In genomic region chr6:133034509-133035206, GRCh38 we compare ENCODE assay signal across 1 cellular context.
TF ChIP-seq lines count a peak whose summit lies in the region.

No MANE protein-coding gene starts in this region.

TF ChIP-seq in HepG2, 621 proteins besides CTCF, POLR2A, EP300 and RAD21 (continued from another document and continues in another):
- TF ChIP-seq KIAA2018 (CRISPR knock-in tag; IDR thresholded peaks at IDR 0.05; ENCODE audit: borderline replicate concordance) (no peak), ZFAT (CRISPR knock-in tag; conservative IDR thresholded peaks at IDR 0.05) (no peak), ZNF747 (CRISPR knock-in tag; IDR thresholded peaks at IDR 0.05; ENCODE audit: borderline replicate concordance) (no peak), ZFP41 (CRISPR knock-in tag; IDR thresholded peaks at IDR 0.05; ENCODE audit: borderline replicate concordance) (no peak), ZNF781 (CRISPR knock-in tag; IDR thresholded peaks at IDR 0.05; ENCODE audit: borderline replicate concordance, not compliant biosample characterization) (no peak), ZKSCAN8 (CRISPR knock-in tag; IDR thresholded peaks at IDR 0.05; ENCODE audit: borderline replicate concordance) (peak; percentile 92; the same call in 1 of the 2 replicates), ERF (CRISPR knock-in tag; IDR thresholded peaks at IDR 0.05) (peak; percentile 48; the same call in 1 of the 2 replicates), TCF12 (IDR thresholded peaks at IDR 0.05) (no peak), TCF12 (CRISPR knock-in tag; IDR thresholded peaks at IDR 0.05) (no peak), NR2F6 (IDR thresholded peaks at IDR 0.05) (peak; percentile 63; the same call in 1 of the 2 replicates), NR2F6 (CRISPR knock-in tag; IDR thresholded peaks at IDR 0.05) (peak; percentile 65; the same call in 1 of the 2 replicates), ZNF251 (CRISPR knock-in tag; IDR thresholded peaks at IDR 0.05) (no peak), FOXP1 (IDR thresholded peaks at IDR 0.05) (0 out of 2 replicates have a peak, but pooled peaks have one; percentile 23), FOXP1 (CRISPR knock-in tag; IDR thresholded peaks at IDR 0.05) (peak; percentile 84), ATF7-NPFF (CRISPR knock-in tag; IDR thresholded peaks at IDR 0.05; ENCODE audit: low read depth) (no peak), FOSL1 (CRISPR knock-in tag; IDR thresholded peaks at IDR 0.05; ENCODE audit: borderline replicate concordance) (peak; percentile 58; the same call in 1 of the 2 replicates), SP140L (CRISPR knock-in tag; IDR thresholded peaks at IDR 0.05; ENCODE audit: borderline replicate concordance) (no peak), CBX1 (IDR thresholded peaks at IDR 0.05; ENCODE audit: low read depth) (peak; percentile 39), NCOA2 (CRISPR knock-in tag; IDR thresholded peaks at IDR 0.05) (peak; percentile 93), ZNF83 (CRISPR knock-in tag; IDR thresholded peaks at IDR 0.05; ENCODE audit: borderline replicate concordance) (no peak), PAXIP1 (CRISPR knock-in tag; conservative IDR thresholded peaks at IDR 0.05) (peak; percentile 91), MEF2D (CRISPR knock-in tag; IDR thresholded peaks at IDR 0.05) (peak; percentile 78), ATF2 (CRISPR knock-in tag; IDR thresholded peaks at IDR 0.05) (peak; percentile 77; the same call in 1 of the 2 replicates), ZFP62 (CRISPR knock-in tag; IDR thresholded peaks at IDR 0.05) (no peak), ZNF143 (CRISPR knock-in tag; IDR thresholded peaks at IDR 0.05) (no peak), FOXK1 (CRISPR knock-in tag; IDR thresholded peaks at IDR 0.05; ENCODE audit: borderline replicate concordance, low read depth) (peak; percentile 76), ZNF580 (CRISPR knock-in tag; IDR thresholded peaks at IDR 0.05; ENCODE audit: borderline replicate concordance, low read depth) (peak; percentile 17; the same call in 1 of the 2 replicates), ETV5 (CRISPR knock-in tag; IDR thresholded peaks at IDR 0.05; ENCODE audit: borderline replicate concordance) (peak; percentile 78; the same call in 1 of the 2 replicates), MAF1 (CRISPR knock-in tag; IDR thresholded peaks at IDR 0.05; ENCODE audit: borderline replicate concordance) (0 out of 2 replicates have a peak, but pooled peaks have one; percentile 32), SKI (IDR thresholded peaks at IDR 0.05; ENCODE audit: partially characterized antibody) (peak; percentile 59), MAFG (CRISPR knock-in tag; IDR thresholded peaks at IDR 0.05) (no peak), ZKSCAN5 (CRISPR knock-in tag; IDR thresholded peaks at IDR 0.05) (peak; percentile 88), ZNF652 (CRISPR knock-in tag; IDR thresholded peaks at IDR 0.05; ENCODE audit: borderline replicate concordance, low read depth) (0 out of 2 replicates have a peak, but pooled peaks have one; percentile 14), ZNF292 (CRISPR knock-in tag; IDR thresholded peaks at IDR 0.05; ENCODE audit: borderline replicate concordance, low read depth) (0 out of 2 replicates have a peak, but pooled peaks have one; percentile 55), MBNL3 (CRISPR knock-in tag; conservative IDR thresholded peaks at IDR 0.05) (no peak), ARID5B (CRISPR knock-in tag; IDR thresholded peaks at IDR 0.05) (peak; percentile 98), PTBP1 (IDR thresholded peaks at IDR 0.05; ENCODE audit: low read depth, low read length, poor library complexity, severe bottlenecking) (no peak), NR3C1 (CRISPR knock-in tag; IDR thresholded peaks at IDR 0.05) (no peak), MLLT10 (CRISPR knock-in tag; IDR thresholded peaks at IDR 0.05) (no peak), ZSCAN9 (CRISPR knock-in tag; IDR thresholded peaks at IDR 0.05; ENCODE audit: borderline replicate concordance) (peak; percentile 86), ZNF460 (CRISPR knock-in tag; IDR thresholded peaks at IDR 0.05; ENCODE audit: borderline replicate concordance) (no peak)
- TF ChIP-seq, protein P1, sequence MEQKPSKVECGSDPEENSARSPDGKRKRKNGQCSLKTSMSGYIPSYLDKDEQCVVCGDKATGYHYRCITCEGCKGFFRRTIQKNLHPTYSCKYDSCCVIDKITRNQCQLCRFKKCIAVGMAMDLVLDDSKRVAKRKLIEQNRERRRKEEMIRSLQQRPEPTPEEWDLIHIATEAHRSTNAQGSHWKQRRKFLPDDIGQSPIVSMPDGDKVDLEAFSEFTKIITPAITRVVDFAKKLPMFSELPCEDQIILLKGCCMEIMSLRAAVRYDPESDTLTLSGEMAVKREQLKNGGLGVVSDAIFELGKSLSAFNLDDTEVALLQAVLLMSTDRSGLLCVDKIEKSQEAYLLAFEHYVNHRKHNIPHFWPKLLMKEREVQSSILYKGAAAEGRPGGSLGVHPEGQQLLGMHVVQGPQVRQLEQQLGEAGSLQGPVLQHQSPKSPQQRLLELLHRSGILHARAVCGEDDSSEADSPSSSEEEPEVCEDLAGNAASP (CRISPR knock-in tag; IDR thresholded peaks at IDR 0.05; ENCODE audit: borderline replicate concordance): peak; percentile 77
- TF ChIP-seq, protein P2, sequence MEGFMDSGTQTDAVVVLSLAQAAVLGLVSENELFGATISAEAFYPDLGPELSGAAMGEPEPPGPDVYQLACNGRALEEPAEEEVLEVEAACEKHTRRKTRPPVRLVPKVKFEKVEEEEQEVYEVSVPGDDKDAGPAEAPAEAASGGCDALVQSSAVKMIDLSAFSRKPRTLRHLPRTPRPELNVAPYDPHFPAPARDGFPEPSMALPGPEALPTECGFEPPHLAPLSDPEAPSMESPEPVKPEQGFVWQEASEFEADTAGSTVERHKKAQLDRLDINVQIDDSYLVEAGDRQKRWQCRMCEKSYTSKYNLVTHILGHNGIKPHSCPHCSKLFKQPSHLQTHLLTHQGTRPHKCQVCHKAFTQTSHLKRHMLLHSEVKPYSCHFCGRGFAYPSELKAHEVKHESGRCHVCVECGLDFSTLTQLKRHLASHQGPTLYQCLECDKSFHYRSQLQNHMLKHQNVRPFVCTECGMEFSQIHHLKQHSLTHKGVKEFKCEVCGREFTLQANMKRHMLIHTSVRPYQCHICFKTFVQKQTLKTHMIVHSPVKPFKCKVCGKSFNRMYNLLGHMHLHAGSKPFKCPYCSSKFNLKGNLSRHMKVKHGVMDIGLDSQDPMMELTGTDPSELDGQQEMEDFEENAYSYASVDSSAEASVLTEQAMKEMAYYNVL (CRISPR knock-in tag; IDR thresholded peaks at IDR 0.05; ENCODE audit: borderline replicate concordance): peak; percentile 43; the same call in 1 of the 2 replicates
